Comparison of ENCODE assay signal across 8 cellular contexts in the genomic region with DNA sequence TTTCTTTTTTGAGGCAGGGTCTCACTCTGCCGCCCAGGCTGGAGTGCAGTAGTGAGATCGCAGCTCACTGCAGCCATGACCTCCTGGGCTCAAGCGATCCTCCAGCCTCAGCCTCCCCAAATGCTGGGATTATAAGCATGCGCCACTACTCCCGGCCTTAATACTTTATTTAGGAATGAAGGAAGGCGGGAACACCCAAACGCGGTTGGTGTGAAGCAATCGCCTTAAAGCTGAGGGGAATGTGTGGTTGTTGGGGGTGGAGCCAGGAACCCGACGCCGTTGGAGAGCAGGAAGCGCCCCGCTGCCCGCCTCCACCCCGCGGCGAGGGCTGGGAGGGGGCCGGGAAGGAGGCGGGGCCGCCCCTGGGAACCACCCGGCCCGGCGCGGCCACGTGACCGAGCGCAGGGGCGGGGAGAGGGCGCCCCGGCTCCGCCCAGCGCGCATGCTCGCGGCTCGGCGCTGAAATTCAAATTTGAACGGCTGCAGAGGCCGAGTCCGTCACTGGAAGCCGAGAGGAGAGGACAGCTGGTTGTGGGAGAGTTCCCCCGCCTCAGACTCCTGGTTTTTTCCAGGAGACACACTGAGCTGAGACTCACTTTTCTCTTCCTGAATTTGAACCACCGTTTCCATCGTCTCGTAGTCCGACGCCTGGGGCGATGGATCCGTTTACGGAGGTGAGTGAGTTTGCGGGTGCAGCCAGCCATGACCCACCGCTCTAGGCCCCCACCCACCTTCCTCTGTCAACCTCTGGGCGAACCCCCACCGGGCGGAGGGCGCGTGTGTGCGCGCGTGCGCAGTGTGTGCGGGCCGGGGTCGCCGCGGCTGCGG. TPM values are rescaled to one million over a fixed set of nuclear protein-coding genes. Genes with fewer than 3 reads are reported as not detected.
DNase-seq lines count a peak whose midpoint lies in the region; ATAC-seq and TF ChIP-seq lines count a peak whose summit lies in the region.

A gene with protein sequence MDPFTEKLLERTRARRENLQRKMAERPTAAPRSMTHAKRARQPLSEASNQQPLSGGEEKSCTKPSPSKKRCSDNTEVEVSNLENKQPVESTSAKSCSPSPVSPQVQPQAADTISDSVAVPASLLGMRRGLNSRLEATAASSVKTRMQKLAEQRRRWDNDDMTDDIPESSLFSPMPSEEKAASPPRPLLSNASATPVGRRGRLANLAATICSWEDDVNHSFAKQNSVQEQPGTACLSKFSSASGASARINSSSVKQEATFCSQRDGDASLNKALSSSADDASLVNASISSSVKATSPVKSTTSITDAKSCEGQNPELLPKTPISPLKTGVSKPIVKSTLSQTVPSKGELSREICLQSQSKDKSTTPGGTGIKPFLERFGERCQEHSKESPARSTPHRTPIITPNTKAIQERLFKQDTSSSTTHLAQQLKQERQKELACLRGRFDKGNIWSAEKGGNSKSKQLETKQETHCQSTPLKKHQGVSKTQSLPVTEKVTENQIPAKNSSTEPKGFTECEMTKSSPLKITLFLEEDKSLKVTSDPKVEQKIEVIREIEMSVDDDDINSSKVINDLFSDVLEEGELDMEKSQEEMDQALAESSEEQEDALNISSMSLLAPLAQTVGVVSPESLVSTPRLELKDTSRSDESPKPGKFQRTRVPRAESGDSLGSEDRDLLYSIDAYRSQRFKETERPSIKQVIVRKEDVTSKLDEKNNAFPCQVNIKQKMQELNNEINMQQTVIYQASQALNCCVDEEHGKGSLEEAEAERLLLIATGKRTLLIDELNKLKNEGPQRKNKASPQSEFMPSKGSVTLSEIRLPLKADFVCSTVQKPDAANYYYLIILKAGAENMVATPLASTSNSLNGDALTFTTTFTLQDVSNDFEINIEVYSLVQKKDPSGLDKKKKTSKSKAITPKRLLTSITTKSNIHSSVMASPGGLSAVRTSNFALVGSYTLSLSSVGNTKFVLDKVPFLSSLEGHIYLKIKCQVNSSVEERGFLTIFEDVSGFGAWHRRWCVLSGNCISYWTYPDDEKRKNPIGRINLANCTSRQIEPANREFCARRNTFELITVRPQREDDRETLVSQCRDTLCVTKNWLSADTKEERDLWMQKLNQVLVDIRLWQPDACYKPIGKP (plus strand): TSS at position 492 of the 828 bp plus-strand sequence. CDS start 165 bp downstream, at position 657.

- peak within 1 kb of the TSS; percentile 88 for H3K4me3 Mint-ChIP-seq in CD4-positive, alpha-beta T cell
- H3K4me3 Mint-ChIP-seq in activated CD8-positive, alpha-beta T cell treated with anti-CD3 and anti-CD28 coated beads for 36 hours = peak within 1 kb of the TSS; percentile 90

- POLR2A ChIA-PET in CD4-positive, alpha-beta T cell (lab: Charles Lee) = interaction anchor here (1.2 to 1.4 kb wide), 2 partner anchors 22 to 588 kb away, joined by 3 to 7 read pairs; a partner anchor contains a TSS
- POLR2A ChIA-PET in activated CD8-positive, alpha-beta T cell treated with anti-CD3 and anti-CD28 coated beads for 36 hours (lab: Charles Lee) = interaction anchor here (0.9 kb wide), 2 partner anchors 12 to 637 kb away, joined by 3 read pairs; no protein-coding TSS in a partner anchor

- WGBS in ectodermal cell, 2 experiments = 4% methylated on average over 68 of the region's 68 CpGs

- peaks cover 4% of the 10 kb centered on the region for H3K27me3 Mint-ChIP-seq in CD4-positive, alpha-beta T cell
- peaks cover 8% of the 10 kb centered on the region for H3K27me3 Mint-ChIP-seq in activated CD8-positive, alpha-beta T cell treated with anti-CD3 and anti-CD28 coated beads for 36 hours

- H3K36me3 ChIP-seq in ectodermal cell (ENCODE audit: control insufficient read depth, insufficient read depth, low read length) (no peaks in the 10 kb centered on the region), lower lobe of right lung (no peaks in the 10 kb centered on the region)

- no peak for TF ChIP-seq CTCF in CD4-positive, alpha-beta T cell (IDR thresholded peaks at IDR 0.05)
- TF ChIP-seq CTCF in activated CD8-positive, alpha-beta T cell treated with anti-CD3 and anti-CD28 coated beads for 36 hours (IDR thresholded peaks at IDR 0.05) = no peak
- TF ChIP-seq CTCF in lower lobe of right lung (IDR thresholded peaks at IDR 0.05) = no peak

- H3K27ac Mint-ChIP-seq in CD4-positive, alpha-beta T cell = peak within 1 kb of the TSS; percentile 49
- peak within 1 kb of the TSS; percentile 84 for H3K27ac Mint-ChIP-seq in activated CD8-positive, alpha-beta T cell treated with anti-CD3 and anti-CD28 coated beads for 36 hours

- no peaks in the 10 kb centered on the region for H3K27me3 ChIP-seq in CD4-positive, alpha-beta T cell (ENCODE audit: control insufficient read depth, insufficient read depth, low read length)
- H3K27me3 ChIP-seq in ectodermal cell (ENCODE audit: control insufficient read depth, insufficient read depth, low read length, poor library complexity, severe bottlenecking) (no peaks in the 10 kb centered on the region), lower lobe of right lung (ENCODE audit: low read depth) (no peaks in the 10 kb centered on the region)

- intact Hi-C loops in CD4-positive, alpha-beta T cell (cut with DNase I, micrococcal nuclease) = loop anchor here (1.0 to 5.0 kb wide), 2 partner anchors 22 to 237 kb away; a partner anchor contains a TSS
- intact Hi-C loops in activated CD8-positive, alpha-beta T cell treated with anti-CD3 and anti-CD28 coated beads for 36 hours (cut with micrococcal nuclease) = no loop called here
- intact Hi-C loops in lower lobe of right lung (cut with DNase I) = no loop called here

- H3K4me3 ChIP-seq in ectodermal cell (ENCODE audit: insufficient read depth, low read depth, low read length) = peak within 1 kb of the TSS; percentile 95
- peak within 1 kb of the TSS; percentile 74 for H3K4me3 ChIP-seq in lower lobe of right lung

- peaks cover 8% of the 10 kb centered on the region for H3K4me1 ChIP-seq in ectodermal cell (ENCODE audit: control insufficient read depth, insufficient read depth, low read length)
- H3K4me1 ChIP-seq in lower lobe of right lung = peaks cover 24% of the 10 kb centered on the region

- peaks cover 24% of the 10 kb centered on the region for H3K4me1 Mint-ChIP-seq in CD4-positive, alpha-beta T cell (ENCODE audit: low read depth)
- H3K4me1 Mint-ChIP-seq in activated CD8-positive, alpha-beta T cell treated with anti-CD3 and anti-CD28 coated beads for 36 hours (ENCODE audit: low read depth) = peaks cover 19% of the 10 kb centered on the region

- H3K27ac ChIP-seq in CD4-positive, alpha-beta T cell (ENCODE audit: low read depth, low read length) = peak within 1 kb of the TSS; percentile 37
- H3K27ac ChIP-seq in ectodermal cell (ENCODE audit: insufficient read depth, low read depth, low read length, poor library complexity, severe bottlenecking) (peak within 1 kb of the TSS; percentile 83), lower lobe of right lung (peak within 1 kb of the TSS; percentile 70)

- no peaks in the 10 kb centered on the region for H3K36me3 Mint-ChIP-seq in CD4-positive, alpha-beta T cell (ENCODE audit: low read depth)
- H3K36me3 Mint-ChIP-seq in activated CD8-positive, alpha-beta T cell treated with anti-CD3 and anti-CD28 coated beads for 36 hours (ENCODE audit: low read depth) = peaks cover 4% of the 10 kb centered on the region

- ATAC-seq in CD4-positive, alpha-beta T cell (ENCODE audit: poor library complexity) = peak; percentile 93
- ATAC-seq in GM19397 (IDR thresholded peaks at IDR 0.05; ENCODE audit: unreplicated experiment) (peak; percentile 87), HG03565 (IDR thresholded peaks at IDR 0.05; ENCODE audit: unreplicated experiment) (peak; percentile 70), lower lobe of right lung (peak; percentile 100)
- peak; percentile 92 for ATAC-seq in activated CD8-positive, alpha-beta T cell treated with anti-CD3 and anti-CD28 coated beads for 36 hours

- H3K9me3 Mint-ChIP-seq in CD4-positive, alpha-beta T cell = no peaks in the 10 kb centered on the region
- H3K9me3 Mint-ChIP-seq in activated CD8-positive, alpha-beta T cell treated with anti-CD3 and anti-CD28 coated beads for 36 hours = no peaks in the 10 kb centered on the region

- no peaks in the 10 kb centered on the region for H3K9me3 ChIP-seq in CD4-positive, alpha-beta T cell (ENCODE audit: control insufficient read depth, low read length)
- H3K9me3 ChIP-seq in ectodermal cell (ENCODE audit: control insufficient read depth, low read length) (no peaks in the 10 kb centered on the region), lower lobe of right lung (no peaks in the 10 kb centered on the region)

- peak; percentile 68 to 85 (median 77) for DNase-seq in CD4-positive, alpha-beta T cell
- DNase-seq in NCI-H82 (lab: John Stamatoyannopoulos, UW) = peak; percentile 97
- peak; percentile 85 for DNase-seq in activated CD8-positive, alpha-beta T cell treated with anti-CD3 and anti-CD28 coated beads for 36 hours
- peak; percentile 96 for DNase-seq in lower lobe of right lung
- peak; percentile 70 to 80 for DNase-seq in stimulated activated CD4-positive, alpha-beta T cell treated with anti-CD3 and anti-CD28 coated beads, Interleukin-4, amount 100 ng/mL, for 48 hours (ENCODE audit: low read depth in 2 of 2)

- CTCF ChIA-PET in CD4-positive, alpha-beta T cell (lab: Charles Lee) = interaction anchor here (1.5 to 2.1 kb wide), 3 partner anchors 11 to 23 kb away, joined by 3 to 13 read pairs (median 9); a partner anchor contains a TSS
- CTCF ChIA-PET in activated CD8-positive, alpha-beta T cell treated with anti-CD3 and anti-CD28 coated beads for 36 hours (lab: Charles Lee) = interaction anchor here (0.6 to 1.3 kb wide), 3 partner anchors 22 to 83 kb away, joined by 3 read pairs; a partner anchor contains a TSS

RNA-seq across cellular contexts. Expression of the gene that starts here (rescaled TPM):
- total RNA-seq in CD4-positive, alpha-beta T cell = 1 to 10 TPM in 1 of 2 experiments, under 1 TPM in 1; 0.33 to 1.1 TPM
- 10 to 100 TPM; 38.1 to 45.0 TPM for total RNA-seq in activated CD8-positive, alpha-beta T cell treated with anti-CD3 and anti-CD28 coated beads for 36 hours
- 65.0 TPM for polyA plus RNA-seq in ectodermal cell (2013, experiment 1 of 4)
- 58.0 TPM for polyA plus RNA-seq in ectodermal cell (2013, experiment 2 of 4)
- polyA plus RNA-seq in ectodermal cell (2013, experiment 3 of 4) = 67.9 TPM
- 62.8 TPM for polyA plus RNA-seq in ectodermal cell (2013, experiment 4 of 4)
- 3.9 TPM for total RNA-seq in lower lobe of right lung

Comparison
In these comparisons a context has a peak if more than half of its experiments do, and no peak if none do; other contexts are left out.
1. Peak in every context shown above with its lines: DNase-seq, ATAC-seq, H3K4me3 ChIP-seq and H3K27ac ChIP-seq.
2. intact Hi-C loops: an anchor here in CD4-positive, alpha-beta T cell (1.0 to 5.0 kb wide); none called in activated CD8-positive, alpha-beta T cell treated with anti-CD3 and anti-CD28 coated beads for 36 hours and lower lobe of right lung.